ENCODE assay signal across 8 cellular contexts in the genomic region with DNA sequence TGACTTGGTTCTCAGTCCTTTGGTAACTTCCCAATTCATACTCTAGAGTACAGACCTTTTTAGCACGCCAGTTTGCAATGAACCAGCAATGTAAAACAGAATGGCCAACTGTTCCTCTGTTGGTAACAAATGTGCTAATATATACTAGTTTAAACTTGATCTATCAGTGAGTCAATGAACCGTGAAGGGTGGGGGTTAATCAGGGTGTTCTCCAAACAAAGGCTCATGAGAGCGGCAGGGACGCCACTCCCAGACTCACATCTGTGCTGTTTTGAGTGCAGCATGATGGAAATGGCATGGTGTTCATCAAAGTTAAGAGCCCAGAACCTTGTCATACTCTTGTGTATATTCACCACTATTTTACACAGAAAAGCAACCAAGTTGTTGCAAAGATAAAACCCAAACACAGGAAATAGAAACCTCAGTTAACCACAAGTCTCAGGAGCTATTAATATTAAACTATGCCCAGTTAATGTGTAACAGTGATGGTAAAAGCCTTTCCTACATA.
A peak's percentile ranks its signal among the peaks of the same experiment; 100 is the strongest.
DNase-seq lines count a peak whose midpoint lies in the region; ATAC-seq lines count a peak whose summit lies in the region.

No MANE protein-coding gene starts in this region.

- H3K27ac ChIP-seq in duodenal mucosa (ENCODE audit: low read depth, low read length), result no peak overlapping the region

- no peaks in the 10 kb centered on the region for H3K36me3 ChIP-seq in duodenal mucosa (ENCODE audit: control insufficient read depth in 1 of 2, insufficient read depth in 2 of 2, low read length in 2 of 2)

- H3K27me3 ChIP-seq in duodenal mucosa (ENCODE audit: control insufficient read depth in 1 of 2, insufficient read depth in 2 of 2, low read length in 2 of 2), result no peaks in the 10 kb centered on the region

- intact Hi-C loops in left cardiac atrium (cut with DNase I), result no loop called here

- peak overlapping the region; percentile 37 to 50 for H3K4me3 ChIP-seq in duodenal mucosa (ENCODE audit: low read depth in 1 of 2, low read length in 2 of 2)

- DNase-seq in NCI-H1417 treated with DMSO at 0.1 percent for 48 hours (lab: John Stamatoyannopoulos, UW) (peak; percentile 71), ureter (ENCODE audit: low spot score) (no peak), left cardiac atrium (no peak), NOMO-1 treated with dmso at 0.1 percent for 144 hours (lab: John Stamatoyannopoulos, UW; ENCODE audit: unreplicated experiment) (no peak), ecto neural progenitor cell (ENCODE audit: low spot score) (no peak)

- H3K9me3 ChIP-seq in duodenal mucosa (ENCODE audit: control insufficient read depth in 1 of 2, low read length in 2 of 2), result no peaks in the 10 kb centered on the region

- peaks cover 13 to 15% of the 10 kb centered on the region in 2 donors for H3K4me1 ChIP-seq in duodenal mucosa (ENCODE audit: control insufficient read depth in 1 of 2, insufficient read depth in 2 of 2, low read length in 2 of 2)

- ATAC-seq in GM18861 (IDR thresholded peaks at IDR 0.05; ENCODE audit: unreplicated experiment) (peak; percentile 94), HG02623 (IDR thresholded peaks at IDR 0.05; ENCODE audit: unreplicated experiment) (peak; percentile 89), left cardiac atrium (no peak)

- no peak overlapping the region for H3K9ac ChIP-seq in duodenal mucosa (ENCODE audit: low read depth in 1 of 2, low read length in 2 of 2)

Comparison
In these comparisons a context has a peak if more than half of its experiments do, and no peak if none do; other contexts are left out.
1. ATAC-seq: peak in GM18861 (single experiment) and HG02623 (single experiment); none in left cardiac atrium (0 of 2).